Comparison of ENCODE assay signal across 1 cellular context in genomic region chr10:75404335-75405200, GRCh38.
TF ChIP-seq lines count a peak whose summit lies in the region.

No MANE protein-coding gene starts in this region.

TF ChIP-seq in IMR-90, 13 proteins besides CTCF, POLR2A, EP300 and RAD21 (continued from another document):
- TF ChIP-seq MAFK (IDR thresholded peaks at IDR 0.05; ENCODE audit: low read depth, low read length) = no peak
- no peak for TF ChIP-seq USF2 (IDR thresholded peaks at IDR 0.05; ENCODE audit: low read depth, low read length)
- TF ChIP-seq CEBPB (IDR thresholded peaks at IDR 0.05; ENCODE audit: low read depth, low read length) = no peak
- TF ChIP-seq, protein P1, sequence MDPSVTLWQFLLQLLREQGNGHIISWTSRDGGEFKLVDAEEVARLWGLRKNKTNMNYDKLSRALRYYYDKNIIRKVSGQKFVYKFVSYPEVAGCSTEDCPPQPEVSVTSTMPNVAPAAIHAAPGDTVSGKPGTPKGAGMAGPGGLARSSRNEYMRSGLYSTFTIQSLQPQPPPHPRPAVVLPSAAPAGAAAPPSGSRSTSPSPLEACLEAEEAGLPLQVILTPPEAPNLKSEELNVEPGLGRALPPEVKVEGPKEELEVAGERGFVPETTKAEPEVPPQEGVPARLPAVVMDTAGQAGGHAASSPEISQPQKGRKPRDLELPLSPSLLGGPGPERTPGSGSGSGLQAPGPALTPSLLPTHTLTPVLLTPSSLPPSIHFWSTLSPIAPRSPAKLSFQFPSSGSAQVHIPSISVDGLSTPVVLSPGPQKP (IDR thresholded peaks at IDR 0.05; ENCODE audit: borderline replicate concordance, low read depth, low read length) = no peak
- TF ChIP-seq BHLHE40 (IDR thresholded peaks at IDR 0.05; ENCODE audit: low read depth, low read length) = no peak
- no peak for TF ChIP-seq MXI1 (IDR thresholded peaks at IDR 0.05; ENCODE audit: borderline replicate concordance, low read depth, low read length)
- no peak for TF ChIP-seq MAZ (IDR thresholded peaks at IDR 0.05; ENCODE audit: borderline replicate concordance, low read depth, low read length)
